Comparison of ENCODE assay signal across 8 cellular contexts in genomic region chr1:231603598-231604275, GRCh38. TPM values are rescaled to one million over a fixed set of nuclear protein-coding genes. Genes with fewer than 3 reads are reported as not detected.
DNase-seq lines count a peak whose midpoint lies in the region; ATAC-seq and TF ChIP-seq lines count a peak whose summit lies in the region.

No MANE protein-coding gene starts in this region.

- H3K36me3 Mint-ChIP-seq in CD4-positive, CD25-positive, alpha-beta regulatory T cell = no peaks in the 10 kb centered on the region

- no peaks in the 10 kb centered on the region for H3K79me2 ChIP-seq in osteoblast (ENCODE audit: insufficient read depth, low read length)

- H4K20me1 ChIP-seq in osteoblast (ENCODE audit: insufficient read depth, low read length) = no peaks in the 10 kb centered on the region

- H3K27ac ChIP-seq in CD4-positive, CD25-positive, alpha-beta regulatory T cell (ENCODE audit: insufficient read depth, low read length, poor library complexity, severe bottlenecking) = peak overlapping the region; percentile 55
- H3K27ac ChIP-seq in osteoblast (ENCODE audit: low read depth, low read length) = peak overlapping the region; percentile 5

- peak; percentile 79 for TF ChIP-seq CTCF in osteoblast (IDR thresholded peaks at IDR 0.05; ENCODE audit: extremely low read depth, low read depth, low read length)

- H3K4me1 Mint-ChIP-seq in CD4-positive, CD25-positive, alpha-beta regulatory T cell = peaks cover 8 to 13% (median 9%) of the 10 kb centered on the region in 4 donors

- H3K4me2 ChIP-seq in osteoblast (ENCODE audit: insufficient read depth, low read length) = peak overlapping the region; percentile 94

- peak overlapping the region; percentile 86 to 95 (median 90) for H3K27ac Mint-ChIP-seq in CD4-positive, CD25-positive, alpha-beta regulatory T cell

- peak overlapping the region; percentile 94 for H3K4me3 ChIP-seq in CD4-positive, CD25-positive, alpha-beta regulatory T cell (ENCODE audit: low read depth, low read length)
- H3K4me3 ChIP-seq in osteoblast (ENCODE audit: insufficient read depth, low read length) = peak overlapping the region; percentile 78

- peaks cover 8% of the 10 kb centered on the region for H3K27me3 Mint-ChIP-seq in CD4-positive, CD25-positive, alpha-beta regulatory T cell

- ATAC-seq in CD4-positive, CD25-positive, alpha-beta regulatory T cell (ENCODE audit: low read depth in 2 of 2) = peak; percentile 81 to 85
- ATAC-seq in GM18907 (IDR thresholded peaks at IDR 0.05; ENCODE audit: unreplicated experiment) (peak; percentile 52), HG03571 (IDR thresholded peaks at IDR 0.05; ENCODE audit: unreplicated experiment) (no peak)

- H3K4me1 ChIP-seq in CD4-positive, CD25-positive, alpha-beta regulatory T cell (ENCODE audit: control insufficient read depth, insufficient read depth, low read length, poor library complexity, severe bottlenecking) = peaks cover 8% of the 10 kb centered on the region
- peaks cover 5% of the 10 kb centered on the region for H3K4me1 ChIP-seq in osteoblast (ENCODE audit: insufficient read depth, low read length)

- no peaks in the 10 kb centered on the region for H3K9me3 Mint-ChIP-seq in CD4-positive, CD25-positive, alpha-beta regulatory T cell

- H3K36me3 ChIP-seq in CD4-positive, CD25-positive, alpha-beta regulatory T cell (ENCODE audit: control insufficient read depth, insufficient read depth, low read length) = no peaks in the 10 kb centered on the region
- H3K36me3 ChIP-seq in osteoblast (ENCODE audit: insufficient read depth, low read length) = no peaks in the 10 kb centered on the region

- peak overlapping the region; percentile 90 for H2AFZ ChIP-seq in osteoblast (ENCODE audit: low read length)

- no peaks in the 10 kb centered on the region for H3K9me3 ChIP-seq in CD4-positive, CD25-positive, alpha-beta regulatory T cell (ENCODE audit: control insufficient read depth in 2 of 2, low read length in 2 of 2)
- H3K9me3 ChIP-seq in osteoblast (ENCODE audit: low read depth, low read length) = no peaks in the 10 kb centered on the region

- peak; percentile 13 to 82 (median 72) for DNase-seq in CD4-positive, CD25-positive, alpha-beta regulatory T cell
- peak; percentile 6 for DNase-seq in HS-5 (ENCODE audit: low read depth)
- peak; percentile 61 for DNase-seq in NCI-H748 treated with DMSO at 0.1 percent for 48 hours (lab: John Stamatoyannopoulos, UW)
- peak; percentile 58 for DNase-seq in activated CD8-positive, alpha-beta memory T cell treated with anti-CD3 and anti-CD28 coated beads, Interleukin-2, amount 50 U/mL, for 48 hours
- peak; percentile 61 for DNase-seq in foreskin melanocyte
- DNase-seq in osteoblast (ENCODE audit: insufficient read length, low spot score, missing footprints) = peak; percentile 66

- peak overlapping the region; percentile 73 to 98 (median 92) for H3K4me3 Mint-ChIP-seq in CD4-positive, CD25-positive, alpha-beta regulatory T cell

- no peaks in the 10 kb centered on the region for H3K27me3 ChIP-seq in CD4-positive, CD25-positive, alpha-beta regulatory T cell (ENCODE audit: control insufficient read depth, insufficient read depth, low read length)
- H3K27me3 ChIP-seq in osteoblast (ENCODE audit: insufficient read depth, low read length) = no peaks in the 10 kb centered on the region

RNA-seq across cellular contexts. Expression of gene DISC1, which starts 22.9 kb away (rescaled TPM):
- total RNA-seq in CD4-positive, CD25-positive, alpha-beta regulatory T cell = 25.5 TPM
- 1 to 10 TPM in 3 of 4 donors, under 1 TPM in 1; 0.78 to 4.9 (median 2.1) TPM for polyA plus RNA-seq in CD4-positive, CD25-positive, alpha-beta regulatory T cell
- 10.3 and 11.9 TPM in 2 replicates for total RNA-seq in osteoblast

Comparison
In these comparisons a context has a peak if more than half of its experiments do, and no peak if none do; other contexts are left out.
1. DNase-seq: peak in every context shown above with its lines; median percentile 72 in CD4-positive, CD25-positive, alpha-beta regulatory T cell; 66 in osteoblast; 61 in NCI-H748 treated with DMSO at 0.1 percent for 48 hours; 61 in foreskin melanocyte; 58 in activated CD8-positive, alpha-beta memory T cell treated with anti-CD3 and anti-CD28 coated beads, Interleukin-2, amount 50 U/mL, for 48 hours; 6 in HS-5.